ENCODE assay signal across 8 cellular contexts in the genomic region with DNA sequence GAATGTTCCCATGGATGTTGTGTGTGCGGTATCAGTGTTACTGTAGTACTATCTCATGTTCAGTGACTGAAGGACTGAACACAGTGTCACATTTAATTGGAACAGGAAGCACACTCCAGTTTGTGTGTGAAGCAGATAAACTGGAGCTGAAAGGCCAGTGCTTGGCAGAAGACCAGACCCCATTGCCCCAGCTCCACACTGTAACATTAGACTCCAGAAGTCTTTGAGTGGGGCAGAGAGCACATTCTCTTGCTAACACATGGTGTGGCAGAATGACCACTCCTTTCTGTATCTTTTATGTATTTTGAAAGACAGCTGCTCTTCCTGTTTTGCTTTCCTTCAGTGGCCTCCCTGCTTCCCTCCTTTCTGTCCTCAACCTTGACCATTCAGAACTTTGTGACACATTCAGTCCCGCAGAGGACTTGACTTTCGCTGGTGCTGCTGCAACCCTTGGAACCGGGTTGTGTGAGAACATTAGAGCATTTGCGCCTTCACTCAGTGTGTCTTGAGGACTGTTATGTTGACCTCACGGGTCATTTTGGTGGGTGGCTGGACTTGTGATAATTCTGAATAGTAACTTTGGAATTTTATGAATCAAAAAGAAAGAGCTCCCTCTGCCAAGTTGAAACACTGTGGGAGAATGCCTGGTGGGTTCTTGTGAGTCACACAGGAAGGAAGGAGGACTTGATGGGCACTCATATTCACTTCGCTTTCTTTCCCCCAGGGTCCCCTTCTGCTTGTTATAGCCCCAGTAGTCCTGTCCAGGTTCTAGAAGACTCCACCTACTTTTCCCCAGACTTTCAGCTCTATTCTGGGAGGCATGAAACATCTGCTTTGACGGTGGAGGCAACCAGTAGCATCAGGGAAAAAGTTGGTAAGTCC. TPM values are rescaled to one million over a fixed set of nuclear protein-coding genes. Genes with fewer than 3 reads are reported as not detected.
A peak's percentile ranks its signal among the peaks of the same experiment; 100 is the strongest.
DNase-seq lines count a peak whose midpoint lies in the region; ATAC-seq and TF ChIP-seq lines count a peak whose summit lies in the region.

No MANE protein-coding gene starts in this region.

- H3K9me3 Mint-ChIP-seq in effector memory CD8-positive, alpha-beta T cell: no peaks in the 10 kb centered on the region

- no peak overlapping the region for H3K27ac Mint-ChIP-seq in effector memory CD8-positive, alpha-beta T cell

- H3K36me3 ChIP-seq in SJCRH30 (peaks cover 23% of the 10 kb centered on the region), MM.1S (replicated peaks; ENCODE audit: insufficient read depth, low read length) (no peaks in the 10 kb centered on the region)

- no peaks in the 10 kb centered on the region for H3K9me2 ChIP-seq in MM.1S (replicated peaks; ENCODE audit: insufficient read depth, low read length)

- H3K4me3 ChIP-seq in SJCRH30 (no peak overlapping the region), fibroblast of villous mesenchyme (ENCODE audit: low read depth, low read length) (peak overlapping the region; percentile 3), retinal pigment epithelial cell (ENCODE audit: low read length) (peak overlapping the region; percentile 10), MM.1S (ENCODE audit: low read length) (no peak overlapping the region)

- no peaks in the 10 kb centered on the region for H4K20me1 ChIP-seq in MM.1S (ENCODE audit: insufficient read depth, low read length)

- no peak overlapping the region for H3K4me2 ChIP-seq in MM.1S (ENCODE audit: low read depth, low read length)

- no peaks in the 10 kb centered on the region for H3F3A ChIP-seq in MM.1S (ENCODE audit: insufficient read depth, low read length)

- no peak for ATAC-seq in GM18511 (IDR thresholded peaks at IDR 0.05; ENCODE audit: unreplicated experiment)
- no peak for ATAC-seq in effector memory CD8-positive, alpha-beta T cell (replicated peaks)

- in situ Hi-C loops in G401 (cut with HindIII; ENCODE audit: low sequenced_read_pairs): no loop called here

- H3K4me3 Mint-ChIP-seq in effector memory CD8-positive, alpha-beta T cell: no peak overlapping the region

- peaks cover 52% of the 10 kb centered on the region for H3K79me2 ChIP-seq in MM.1S (ENCODE audit: low read length)

- DNase-seq in GM03348 (ENCODE audit: low spot score) (peak; percentile 78), SJCRH30 (peak; percentile 77 to 85), fibroblast of villous mesenchyme (ENCODE audit: low read depth) (peak; percentile 90), retinal pigment epithelial cell (ENCODE audit: low read depth) (peak; percentile 87), G401 (ENCODE audit: low spot score) (no peak), MM.1S (no peak)
- no peak for DNase-seq in effector memory CD8-positive, alpha-beta T cell

- no peaks in the 10 kb centered on the region for H3K36me3 Mint-ChIP-seq in effector memory CD8-positive, alpha-beta T cell (ENCODE audit: insufficient read depth)

- H3K4me1 Mint-ChIP-seq in effector memory CD8-positive, alpha-beta T cell (ENCODE audit: low read depth in 2 of 2): no peaks in the 10 kb centered on the region

- H2AFZ ChIP-seq in MM.1S (ENCODE audit: low read length): no peak overlapping the region

- H3K9ac ChIP-seq in MM.1S (ENCODE audit: low read length): no peak overlapping the region

- H3K27ac ChIP-seq in SJCRH30 (peak overlapping the region; percentile 86), MM.1S (ENCODE audit: low read length) (no peak overlapping the region)

- H3K4me1 ChIP-seq in SJCRH30: peaks cover 48% of the 10 kb centered on the region
- peaks cover 3% of the 10 kb centered on the region; the same call in 1 of the 2 replicates for H3K4me1 ChIP-seq in MM.1S (ENCODE audit: low read length)

- TF ChIP-seq CTCF in fibroblast of villous mesenchyme (IDR thresholded peaks at IDR 0.05; ENCODE audit: insufficient read depth, low read depth, low read length) (no peak), retinal pigment epithelial cell (conservative IDR thresholded peaks at IDR 0.05; ENCODE audit: low read depth, low read length) (no peak), MM.1S (IDR thresholded peaks at IDR 0.05; ENCODE audit: low read length) (no peak)

- 0 out of 2 replicates have a peak, but pooled peaks cover 3% of the 10 kb centered on the region for H3K9me3 ChIP-seq in SJCRH30 (replicated peaks)
- no peaks in the 10 kb centered on the region for H3K9me3 ChIP-seq in MM.1S (replicated peaks; ENCODE audit: insufficient read depth, low read length)

- H3K27me3 Mint-ChIP-seq in effector memory CD8-positive, alpha-beta T cell: peaks cover 16 to 21% of the 10 kb centered on the region in 2 donors

- H3K27me3 ChIP-seq in SJCRH30 (no peaks in the 10 kb centered on the region), MM.1S (replicated peaks; ENCODE audit: insufficient read depth, low read length) (no peaks in the 10 kb centered on the region)

RNA-seq across cellular contexts. Expression of a gene that starts 26.4 kb away (rescaled TPM):
- total RNA-seq in SJCRH30 (2014; rRNA removed; shearing (Covaris generic)): 52.5 and 57.4 TPM in 2 replicates
- 25.9 and 27.7 TPM in 2 replicates for total RNA-seq in fibroblast of villous mesenchyme
- 33.0 and 45.9 TPM in 2 replicates for total RNA-seq in G401 (2014; rRNA removed; shearing (Covaris generic))

Comparison
In these comparisons a context has a peak if more than half of its experiments do, and no peak if none do; other contexts are left out.
1. DNase-seq: peak in GM03348 (single experiment), SJCRH30 (2 of 2), fibroblast of villous mesenchyme (single experiment) and retinal pigment epithelial cell (single experiment); none in G401 (single experiment), effector memory CD8-positive, alpha-beta T cell (0 of 3) and MM.1S (single experiment).
2. H3K4me3 ChIP-seq: peak in fibroblast of villous mesenchyme (single experiment) and retinal pigment epithelial cell (single experiment); none in SJCRH30 (single experiment) and MM.1S (single experiment).